Comparison of ENCODE assay signal across 1 cellular context in the genomic region with DNA sequence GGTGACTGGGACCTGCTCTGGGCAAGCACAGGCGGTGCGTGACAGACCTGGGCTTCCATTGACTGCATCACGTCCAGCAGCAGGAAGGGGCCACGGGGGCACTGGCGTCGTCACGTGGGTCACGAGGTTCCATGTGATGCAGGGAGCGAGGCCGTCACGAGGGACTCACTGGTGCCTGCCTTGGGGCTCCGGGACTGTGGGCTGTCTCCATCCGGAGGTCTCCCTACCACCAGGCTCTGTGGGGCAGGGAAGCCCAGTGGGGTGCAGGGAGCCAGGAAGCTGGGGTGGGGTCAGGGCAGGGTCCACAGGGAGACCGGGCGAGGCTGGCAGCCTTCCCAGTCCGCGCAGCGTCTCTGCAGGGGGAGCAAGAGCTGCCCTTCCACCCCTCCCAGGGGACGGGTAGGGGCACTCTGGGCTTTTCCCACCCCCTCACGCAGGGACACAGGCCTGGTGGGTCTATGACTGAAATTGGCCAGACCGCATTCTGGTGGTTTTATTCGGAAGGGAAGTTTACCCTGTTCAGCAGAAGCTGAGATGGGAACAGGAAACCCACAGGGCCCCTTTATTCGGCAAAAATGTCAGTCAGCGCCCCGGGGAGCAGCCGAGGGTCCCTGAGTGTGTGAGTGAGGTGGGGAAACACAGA.
TF ChIP-seq lines count a peak whose summit lies in the region.

No MANE protein-coding gene starts in this region.

TF ChIP-seq in K562, 482 proteins besides CTCF, POLR2A, EP300 and RAD21 (continued from another document):
- TF ChIP-seq, protein P1, sequence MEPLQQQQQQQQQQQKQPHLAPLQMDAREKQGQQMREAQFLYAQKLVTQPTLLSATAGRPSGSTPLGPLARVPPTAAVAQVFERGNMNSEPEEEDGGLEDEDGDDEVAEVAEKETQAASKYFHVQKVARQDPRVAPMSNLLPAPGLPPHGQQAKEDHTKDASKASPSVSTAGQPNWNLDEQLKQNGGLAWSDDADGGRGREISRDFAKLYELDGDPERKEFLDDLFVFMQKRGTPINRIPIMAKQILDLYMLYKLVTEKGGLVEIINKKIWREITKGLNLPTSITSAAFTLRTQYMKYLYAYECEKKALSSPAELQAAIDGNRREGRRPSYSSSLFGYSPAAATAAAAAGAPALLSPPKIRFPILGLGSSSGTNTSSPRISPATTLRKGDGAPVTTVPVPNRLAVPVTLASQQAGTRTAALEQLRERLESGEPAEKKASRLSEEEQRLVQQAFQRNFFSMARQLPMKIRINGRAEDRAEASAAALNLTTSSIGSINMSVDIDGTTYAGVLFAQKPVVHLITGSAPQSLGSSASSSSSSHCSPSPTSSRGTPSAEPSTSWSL (CRISPR knock-in tag; IDR thresholded peaks at IDR 0.05; ENCODE audit: borderline replicate concordance), result peak; percentile 71; the same call in 1 of the 2 replicates
- TF ChIP-seq, protein P2, sequence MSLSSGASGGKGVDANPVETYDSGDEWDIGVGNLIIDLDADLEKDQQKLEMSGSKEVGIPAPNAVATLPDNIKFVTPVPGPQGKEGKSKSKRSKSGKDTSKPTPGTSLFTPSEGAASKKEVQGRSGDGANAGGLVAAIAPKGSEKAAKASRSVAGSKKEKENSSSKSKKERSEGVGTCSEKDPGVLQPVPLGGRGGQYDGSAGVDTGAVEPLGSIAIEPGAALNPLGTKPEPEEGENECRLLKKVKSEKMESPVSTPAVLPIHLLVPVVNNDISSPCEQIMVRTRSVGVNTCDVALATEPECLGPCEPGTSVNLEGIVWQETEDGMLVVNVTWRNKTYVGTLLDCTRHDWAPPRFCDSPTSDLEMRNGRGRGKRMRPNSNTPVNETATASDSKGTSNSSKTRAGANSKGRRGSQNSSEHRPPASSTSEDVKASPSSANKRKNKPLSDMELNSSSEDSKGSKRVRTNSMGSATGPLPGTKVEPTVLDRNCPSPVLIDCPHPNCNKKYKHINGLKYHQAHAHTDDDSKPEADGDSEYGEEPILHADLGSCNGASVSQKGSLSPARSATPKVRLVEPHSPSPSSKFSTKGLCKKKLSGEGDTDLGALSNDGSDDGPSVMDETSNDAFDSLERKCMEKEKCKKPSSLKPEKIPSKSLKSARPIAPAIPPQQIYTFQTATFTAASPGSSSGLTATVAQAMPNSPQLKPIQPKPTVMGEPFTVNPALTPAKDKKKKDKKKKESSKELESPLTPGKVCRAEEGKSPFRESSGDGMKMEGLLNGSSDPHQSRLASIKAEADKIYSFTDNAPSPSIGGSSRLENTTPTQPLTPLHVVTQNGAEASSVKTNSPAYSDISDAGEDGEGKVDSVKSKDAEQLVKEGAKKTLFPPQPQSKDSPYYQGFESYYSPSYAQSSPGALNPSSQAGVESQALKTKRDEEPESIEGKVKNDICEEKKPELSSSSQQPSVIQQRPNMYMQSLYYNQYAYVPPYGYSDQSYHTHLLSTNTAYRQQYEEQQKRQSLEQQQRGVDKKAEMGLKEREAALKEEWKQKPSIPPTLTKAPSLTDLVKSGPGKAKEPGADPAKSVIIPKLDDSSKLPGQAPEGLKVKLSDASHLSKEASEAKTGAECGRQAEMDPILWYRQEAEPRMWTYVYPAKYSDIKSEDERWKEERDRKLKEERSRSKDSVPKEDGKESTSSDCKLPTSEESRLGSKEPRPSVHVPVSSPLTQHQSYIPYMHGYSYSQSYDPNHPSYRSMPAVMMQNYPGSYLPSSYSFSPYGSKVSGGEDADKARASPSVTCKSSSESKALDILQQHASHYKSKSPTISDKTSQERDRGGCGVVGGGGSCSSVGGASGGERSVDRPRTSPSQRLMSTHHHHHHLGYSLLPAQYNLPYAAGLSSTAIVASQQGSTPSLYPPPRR (CRISPR knock-in tag; IDR thresholded peaks at IDR 0.05; ENCODE audit: borderline replicate concordance), result no peak
- TF ChIP-seq ZNF785 (CRISPR knock-in tag; IDR thresholded peaks at IDR 0.05) (no peak), CHD2 (IDR thresholded peaks at IDR 0.05; ENCODE audit: low read depth, low read length) (no peak), ZNF3 (CRISPR knock-in tag; IDR thresholded peaks at IDR 0.05) (no peak), CBFA2T3 (IDR thresholded peaks at IDR 0.05) (no peak), MBD2 (IDR thresholded peaks at IDR 0.05; ENCODE audit: borderline replicate concordance, low read depth) (no peak), KLF10 (CRISPR knock-in tag; IDR thresholded peaks at IDR 0.05) (no peak), ZNF324 (CRISPR knock-in tag; IDR thresholded peaks at IDR 0.05) (peak; percentile 22; the same call in 1 of the 2 replicates), IFI16 (CRISPR knock-in tag; IDR thresholded peaks at IDR 0.05) (no peak), TEAD4 (IDR thresholded peaks at IDR 0.05; ENCODE audit: low read length) (no peak), TEAD4 (CRISPR knock-in tag; IDR thresholded peaks at IDR 0.05; ENCODE audit: borderline replicate concordance) (no peak), RFX7 (CRISPR knock-in tag; IDR thresholded peaks at IDR 0.05) (no peak), NCOA2 (IDR thresholded peaks at IDR 0.05; ENCODE audit: partially characterized antibody in 2 of 2) (no peak), GATAD2B (IDR thresholded peaks at IDR 0.05; ENCODE audit: borderline replicate concordance) (no peak), TEAD1 (CRISPR knock-in tag; IDR thresholded peaks at IDR 0.05) (0 out of 4 replicates have a peak, but pooled peaks of 1 of the 2 experiments have one; percentile 29), MYBL2 (IDR thresholded peaks at IDR 0.05; ENCODE audit: low read depth) (no peak), MYBL2 (CRISPR knock-in tag; IDR thresholded peaks at IDR 0.05; ENCODE audit: borderline replicate concordance) (no peak), ELF2 (CRISPR knock-in tag; IDR thresholded peaks at IDR 0.05) (no peak), RAD51 (IDR thresholded peaks at IDR 0.05; ENCODE audit: borderline replicate concordance, low read depth) (peak; percentile 45; the same call in 1 of the 2 replicates), MTA3 (IDR thresholded peaks at IDR 0.05; ENCODE audit: borderline replicate concordance) (no peak), SMARCC2 (IDR thresholded peaks at IDR 0.05; ENCODE audit: low read depth) (no peak), MYNN (IDR thresholded peaks at IDR 0.05) (no peak), MYNN (CRISPR knock-in tag; IDR thresholded peaks at IDR 0.05) (no peak), ZBTB1 (CRISPR knock-in tag; IDR thresholded peaks at IDR 0.05; ENCODE audit: borderline replicate concordance, low read depth) (no peak), E2F3 (CRISPR knock-in tag; IDR thresholded peaks at IDR 0.05) (no peak)
- TF ChIP-seq, protein P3, sequence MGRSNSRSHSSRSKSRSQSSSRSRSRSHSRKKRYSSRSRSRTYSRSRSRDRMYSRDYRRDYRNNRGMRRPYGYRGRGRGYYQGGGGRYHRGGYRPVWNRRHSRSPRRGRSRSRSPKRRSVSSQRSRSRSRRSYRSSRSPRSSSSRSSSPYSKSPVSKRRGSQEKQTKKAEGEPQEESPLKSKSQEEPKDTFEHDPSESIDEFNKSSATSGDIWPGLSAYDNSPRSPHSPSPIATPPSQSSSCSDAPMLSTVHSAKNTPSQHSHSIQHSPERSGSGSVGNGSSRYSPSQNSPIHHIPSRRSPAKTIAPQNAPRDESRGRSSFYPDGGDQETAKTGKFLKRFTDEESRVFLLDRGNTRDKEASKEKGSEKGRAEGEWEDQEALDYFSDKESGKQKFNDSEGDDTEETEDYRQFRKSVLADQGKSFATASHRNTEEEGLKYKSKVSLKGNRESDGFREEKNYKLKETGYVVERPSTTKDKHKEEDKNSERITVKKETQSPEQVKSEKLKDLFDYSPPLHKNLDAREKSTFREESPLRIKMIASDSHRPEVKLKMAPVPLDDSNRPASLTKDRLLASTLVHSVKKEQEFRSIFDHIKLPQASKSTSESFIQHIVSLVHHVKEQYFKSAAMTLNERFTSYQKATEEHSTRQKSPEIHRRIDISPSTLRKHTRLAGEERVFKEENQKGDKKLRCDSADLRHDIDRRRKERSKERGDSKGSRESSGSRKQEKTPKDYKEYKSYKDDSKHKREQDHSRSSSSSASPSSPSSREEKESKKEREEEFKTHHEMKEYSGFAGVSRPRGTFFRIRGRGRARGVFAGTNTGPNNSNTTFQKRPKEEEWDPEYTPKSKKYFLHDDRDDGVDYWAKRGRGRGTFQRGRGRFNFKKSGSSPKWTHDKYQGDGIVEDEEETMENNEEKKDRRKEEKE (IDR thresholded peaks at IDR 0.05; ENCODE audit: borderline replicate concordance in 1 of 2, control insufficient read depth in 1 of 2, low read depth in 2 of 2, low read length in 1 of 2), result no peak
- TF ChIP-seq, protein P4, sequence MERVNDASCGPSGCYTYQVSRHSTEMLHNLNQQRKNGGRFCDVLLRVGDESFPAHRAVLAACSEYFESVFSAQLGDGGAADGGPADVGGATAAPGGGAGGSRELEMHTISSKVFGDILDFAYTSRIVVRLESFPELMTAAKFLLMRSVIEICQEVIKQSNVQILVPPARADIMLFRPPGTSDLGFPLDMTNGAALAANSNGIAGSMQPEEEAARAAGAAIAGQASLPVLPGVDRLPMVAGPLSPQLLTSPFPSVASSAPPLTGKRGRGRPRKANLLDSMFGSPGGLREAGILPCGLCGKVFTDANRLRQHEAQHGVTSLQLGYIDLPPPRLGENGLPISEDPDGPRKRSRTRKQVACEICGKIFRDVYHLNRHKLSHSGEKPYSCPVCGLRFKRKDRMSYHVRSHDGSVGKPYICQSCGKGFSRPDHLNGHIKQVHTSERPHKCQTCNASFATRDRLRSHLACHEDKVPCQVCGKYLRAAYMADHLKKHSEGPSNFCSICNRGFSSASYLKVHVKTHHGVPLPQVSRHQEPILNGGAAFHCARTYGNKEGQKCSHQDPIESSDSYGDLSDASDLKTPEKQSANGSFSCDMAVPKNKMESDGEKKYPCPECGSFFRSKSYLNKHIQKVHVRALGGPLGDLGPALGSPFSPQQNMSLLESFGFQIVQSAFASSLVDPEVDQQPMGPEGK (CRISPR knock-in tag; IDR thresholded peaks at IDR 0.05; ENCODE audit: borderline replicate concordance), result no peak
- TF ChIP-seq, protein P5, sequence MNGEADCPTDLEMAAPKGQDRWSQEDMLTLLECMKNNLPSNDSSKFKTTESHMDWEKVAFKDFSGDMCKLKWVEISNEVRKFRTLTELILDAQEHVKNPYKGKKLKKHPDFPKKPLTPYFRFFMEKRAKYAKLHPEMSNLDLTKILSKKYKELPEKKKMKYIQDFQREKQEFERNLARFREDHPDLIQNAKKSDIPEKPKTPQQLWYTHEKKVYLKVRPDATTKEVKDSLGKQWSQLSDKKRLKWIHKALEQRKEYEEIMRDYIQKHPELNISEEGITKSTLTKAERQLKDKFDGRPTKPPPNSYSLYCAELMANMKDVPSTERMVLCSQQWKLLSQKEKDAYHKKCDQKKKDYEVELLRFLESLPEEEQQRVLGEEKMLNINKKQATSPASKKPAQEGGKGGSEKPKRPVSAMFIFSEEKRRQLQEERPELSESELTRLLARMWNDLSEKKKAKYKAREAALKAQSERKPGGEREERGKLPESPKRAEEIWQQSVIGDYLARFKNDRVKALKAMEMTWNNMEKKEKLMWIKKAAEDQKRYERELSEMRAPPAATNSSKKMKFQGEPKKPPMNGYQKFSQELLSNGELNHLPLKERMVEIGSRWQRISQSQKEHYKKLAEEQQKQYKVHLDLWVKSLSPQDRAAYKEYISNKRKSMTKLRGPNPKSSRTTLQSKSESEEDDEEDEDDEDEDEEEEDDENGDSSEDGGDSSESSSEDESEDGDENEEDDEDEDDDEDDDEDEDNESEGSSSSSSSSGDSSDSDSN (IDR thresholded peaks at IDR 0.05; ENCODE audit: borderline replicate concordance in 1 of 2, low read depth in 2 of 2, low read length in 2 of 2), result no peak
- TF ChIP-seq, protein P6, sequence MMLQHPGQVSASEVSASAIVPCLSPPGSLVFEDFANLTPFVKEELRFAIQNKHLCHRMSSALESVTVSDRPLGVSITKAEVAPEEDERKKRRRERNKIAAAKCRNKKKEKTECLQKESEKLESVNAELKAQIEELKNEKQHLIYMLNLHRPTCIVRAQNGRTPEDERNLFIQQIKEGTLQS (IDR thresholded peaks at IDR 0.05), result no peak
- TF ChIP-seq, protein P6 (CRISPR knock-in tag; conservative IDR thresholded peaks at IDR 0.05), result no peak
